ENCODE assay signal across 25 cellular contexts in the genomic region with DNA sequence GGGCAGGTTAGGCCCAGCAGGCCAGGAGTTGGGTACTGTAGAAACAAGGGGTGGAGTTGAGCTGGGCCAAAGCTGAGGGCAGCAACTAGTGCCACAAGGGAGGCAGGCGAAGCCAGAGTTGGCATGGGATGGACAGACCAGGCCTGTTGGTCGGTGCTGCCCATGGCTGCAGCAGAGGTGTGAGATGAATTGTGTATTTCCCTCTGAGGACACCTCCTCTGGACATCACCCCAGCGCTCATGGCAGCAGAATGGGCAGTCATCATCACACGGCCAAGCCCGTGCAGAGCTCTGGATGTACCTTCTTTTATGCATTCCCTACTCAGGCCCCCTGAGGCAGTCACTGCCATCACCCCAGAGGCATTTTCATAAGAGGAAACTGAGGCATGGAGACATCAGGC. TPM values are rescaled to one million over a fixed set of nuclear protein-coding genes. Genes with fewer than 3 reads are reported as not detected.
"Had no signal": no experiment of that assay in that cellular context is flagged by ENCODE, and none has a peak within 500 bp of the region (broad histone marks: within the 10 kb centered on the region; RNA-seq: fewer than 3 reads in every experiment).

No MANE protein-coding gene starts in this region.

- H3K4me1 ChIP-seq: left lung, prostate gland, upper lobe of left lung had no signal

- H3K9me3 Mint-ChIP-seq: memory B cell; naive thymus-derived CD4-positive, alpha-beta T cell; natural killer cell treated with Interleukin-12 subunit alpha and Interleukin-12 subunit beta and Interleukin-15 and Interleukin-18, amount 100 ng/mL, for 72 hours; stimulated activated memory B cell treated with anti-CD40 and anti-IgM and Interleukin-4, amounts not matched to agents 10 μg/mL and 1 μg/mL and 100 μg/mL, for 72 hours; stimulated activated naive CD8-positive, alpha-beta T cell treated with anti-CD3 and anti-CD28 coated beads, Interleukin-15, amount 100 ng/mL, for 72 hours had no signal

- H3K27ac ChIP-seq: left lung, ovary, prostate gland, skin epidermis, tibial nerve, upper lobe of left lung, vagina had no signal

- H3K4me1 Mint-ChIP-seq: stimulated activated memory B cell treated with anti-CD40 and anti-IgM and Interleukin-4, amounts not matched to agents 10 μg/mL and 1 μg/mL and 100 μg/mL, for 72 hours had no signal

- ATAC-seq: left colon; left lung; naive thymus-derived CD4-positive, alpha-beta T cell; natural killer cell treated with Interleukin-12 subunit alpha and Interleukin-12 subunit beta and Interleukin-15 and Interleukin-18, amount 100 ng/mL, for 72 hours; right cardiac atrium; sciatic nerve; stimulated activated memory B cell treated with anti-CD40 and anti-IgM and Interleukin-4, amounts not matched to agents 10 μg/mL and 1 μg/mL and 100 μg/mL, for 72 hours; stimulated activated naive CD8-positive, alpha-beta T cell treated with anti-CD3 and anti-CD28 coated beads, Interleukin-15, amount 100 ng/mL, for 72 hours had no signal

- H3K27ac Mint-ChIP-seq: memory B cell; stimulated activated memory B cell treated with anti-CD40 and anti-IgM and Interleukin-4, amounts not matched to agents 10 μg/mL and 1 μg/mL and 100 μg/mL, for 72 hours; stimulated activated naive CD8-positive, alpha-beta T cell treated with anti-CD3 and anti-CD28 coated beads, Interleukin-15, amount 100 ng/mL, for 72 hours had no signal

- H3K9me3 ChIP-seq: left lung, mucosa of descending colon, ovary, prostate gland, tibial nerve, upper lobe of left lung, vagina had no signal

- DNase-seq: hippocampal formation; left colon; midbrain; naive thymus-derived CD4-positive, alpha-beta T cell; ovary; retina; right cardiac atrium; stimulated activated CD4-positive, alpha-beta T cell treated with anti-CD3 and anti-CD28 coated beads, Interleukin-4, amount 100 ng/mL, for 24 hours; stimulated activated naive CD4-positive, alpha-beta T cell treated with Interleukin-2 at 50 U/mL for 16 hours; stimulated activated naive CD8-positive, alpha-beta T cell treated with anti-CD3 and anti-CD28 coated beads, Interleukin-15, amount 100 ng/mL, for 72 hours; substantia nigra; upper lobe of left lung had no signal

- H3K27me3 Mint-ChIP-seq: memory B cell; naive thymus-derived CD4-positive, alpha-beta T cell; natural killer cell treated with Interleukin-12 subunit alpha and Interleukin-12 subunit beta and Interleukin-15 and Interleukin-18, amount 100 ng/mL, for 72 hours; stimulated activated memory B cell treated with anti-CD40 and anti-IgM and Interleukin-4, amounts not matched to agents 10 μg/mL and 1 μg/mL and 100 μg/mL, for 72 hours; stimulated activated naive CD8-positive, alpha-beta T cell treated with anti-CD3 and anti-CD28 coated beads, Interleukin-15, amount 100 ng/mL, for 72 hours had no signal

- H3K36me3 ChIP-seq: ovary had no signal

- H3K4me3 Mint-ChIP-seq: memory B cell; naive thymus-derived CD4-positive, alpha-beta T cell; natural killer cell treated with Interleukin-12 subunit alpha and Interleukin-12 subunit beta and Interleukin-15 and Interleukin-18, amount 100 ng/mL, for 72 hours; stimulated activated memory B cell treated with anti-CD40 and anti-IgM and Interleukin-4, amounts not matched to agents 10 μg/mL and 1 μg/mL and 100 μg/mL, for 72 hours; stimulated activated naive CD8-positive, alpha-beta T cell treated with anti-CD3 and anti-CD28 coated beads, Interleukin-15, amount 100 ng/mL, for 72 hours had no signal

- H3K27me3 ChIP-seq: left lung, ovary, tibial nerve, upper lobe of left lung, vagina had no signal

- H3K4me3 ChIP-seq: left lung, mucosa of descending colon, ovary, prostate gland, skin epidermis, tibial nerve, upper lobe of left lung, vagina had no signal

RNA-seq across cellular contexts. Expression of a gene that starts 36.9 kb away (rescaled TPM):
- total RNA-seq: lung microvascular endothelial cell, myocyte had no signal
- polyA plus RNA-seq: keratinocyte; naive thymus-derived CD4-positive, alpha-beta T cell had no signal
